ENCODE assay signal across 9 cellular contexts in the genomic region with DNA sequence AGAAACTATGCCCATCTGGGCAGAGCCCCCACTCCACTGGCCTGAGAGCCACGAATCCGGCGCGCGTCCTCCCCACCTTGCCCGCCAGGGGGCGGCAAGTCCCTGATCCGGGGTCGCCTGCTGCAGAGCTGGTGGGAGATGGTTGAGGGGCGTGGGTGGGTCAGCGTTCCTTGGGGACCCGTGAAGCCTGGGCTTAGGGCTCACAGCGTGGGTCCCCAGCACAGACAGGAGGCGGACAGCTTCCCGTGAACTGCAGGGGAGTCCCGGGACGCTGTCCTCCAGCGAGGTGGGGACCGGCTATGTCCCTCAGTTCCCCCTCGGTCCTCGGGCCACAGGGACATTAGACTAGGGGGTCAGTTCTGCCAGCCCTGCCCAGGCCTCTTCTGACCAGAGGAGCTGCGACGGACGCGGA. TPM values are rescaled to one million over a fixed set of nuclear protein-coding genes. Genes with fewer than 3 reads are reported as not detected.
DNase-seq lines count a peak whose midpoint lies in the region; ATAC-seq and TF ChIP-seq lines count a peak whose summit lies in the region.
"Had no signal": no experiment of that assay in that cellular context is flagged by ENCODE, and none has a peak within 500 bp of the region (broad histone marks: within the 10 kb centered on the region; RNA-seq: fewer than 3 reads in every experiment).

No MANE protein-coding gene starts in this region.

- TF ChIP-seq CTCF in AG10803 (conservative IDR thresholded peaks at IDR 0.05; ENCODE audit: low read length) (peak; percentile 84), dorsolateral prefrontal cortex (IDR thresholded peaks at IDR 0.05 in 54 of 56, conservative IDR thresholded peaks at IDR 0.05 in 2 of 56; ENCODE audit: low read depth in 1 of 56, partially characterized antibody in 56 of 56) (peak; percentile 77 to 97 (median 90)), lower leg skin (IDR thresholded peaks at IDR 0.05) (peak in 1 of 3 donors; percentile 84)

- H3K4me3 ChIP-seq in AG10803 (ENCODE audit: low read length) (peak overlapping the region; percentile 91), dorsolateral prefrontal cortex (peak overlapping the region; percentile 62 to 100 (median 88)), lower leg skin (ENCODE audit: low read depth, poor library complexity, severe bottlenecking) (peak overlapping the region; percentile 78)

- WGBS in lower leg skin, 2 donors, result 0 to 2% methylated on average over 9 to 22 of the region's 25 CpGs

- intact Hi-C loops in dorsolateral prefrontal cortex (cut with DNase I), result loop anchor here (1.0 to 5.0 kb wide), 6 partner anchors 10 to 238 kb away; a partner anchor contains a TSS
- intact Hi-C loops in lower leg skin (cut with DNase I; ENCODE audit: low total_unique reads), result no loop called here

- peak; percentile 63 for ATAC-seq in GM18867 (IDR thresholded peaks at IDR 0.05; ENCODE audit: unreplicated experiment)
- peak; percentile 49 for ATAC-seq in HG03103 (IDR thresholded peaks at IDR 0.05; ENCODE audit: low read depth, unreplicated experiment)

- H3K27ac ChIP-seq in dorsolateral prefrontal cortex, result peak overlapping the region; percentile 21 to 98 (median 92)

- H3K27me3 ChIP-seq in dorsolateral prefrontal cortex, result no peaks in the 10 kb centered on the region

- DNase-seq in AG10803 (ENCODE audit: low read depth) (peak; percentile 58), NCI-H226 (peak; percentile 44), dorsolateral prefrontal cortex (peak in 9 of 10 donors; percentile 69 to 86 (median 76)), lower leg skin (ENCODE audit: low spot score in 2 of 2) (peak in 1 of 2 donors; percentile 95)
- peak; percentile 66 to 74 for DNase-seq in activated CD4-positive, alpha-beta T cell treated with anti-CD3 and anti-CD28 coated beads, Interleukin-2, amount 50 U/mL, for 4 hours
- DNase-seq in stimulated activated CD4-positive, alpha-beta T cell treated with anti-CD3 and anti-CD28 coated beads, TNF-alpha, amount 100 ng/mL, for 24 hours (ENCODE audit: low read depth in 3 of 3), result peak; percentile 62 to 80 (median 71)

- no peak for TF ChIP-seq POLR2A in lower leg skin (IDR thresholded peaks at IDR 0.05)

RNA-seq across cellular contexts. Expression of a gene that starts 0.6 kb away (rescaled TPM):
- total RNA-seq in dorsolateral prefrontal cortex, result 10 to 100 TPM; 20.7 to 61.9 (median 42.4) TPM
- 10 to 100 TPM; 51.3 to 72.7 (median 70.3) TPM for total RNA-seq in lower leg skin

RNA-seq across cellular contexts. Expression of a gene that starts 11.3 kb away (rescaled TPM):
- total RNA-seq in dorsolateral prefrontal cortex (10 to 100 TPM; 35.0 to 77.6 (median 49.7) TPM), lower leg skin (10 to 100 TPM; 34.9 to 56.6 (median 40.0) TPM)

RNA-seq across cellular contexts. Expression of a gene that starts 14.9 kb away (rescaled TPM):
- total RNA-seq in dorsolateral prefrontal cortex (1 to 10 TPM in 1 of 120 experiments, under 1 TPM in 9, not detected in 110; 0.33 to 1.0 (median 0.47) TPM), lower leg skin (under 1 TPM in 2 of 4 donors, not detected in 2; 0.17 to 0.25 TPM)
- total RNA-seq: T-helper 2 cell treated with Interferon-gamma antibody and Interleukin-4, amounts not matched to agents 100 ng/mL and 5 ng/mL, for 36 hours had no signal

RNA-seq across cellular contexts. Expression of a gene that starts 28.0 kb away (rescaled TPM):
- total RNA-seq in dorsolateral prefrontal cortex, result not detected
- total RNA-seq in lower leg skin, result under 1 TPM; 0.04 to 0.16 (median 0.06) TPM
- total RNA-seq: T-helper 2 cell treated with Interferon-gamma antibody and Interleukin-4, amounts not matched to agents 100 ng/mL and 5 ng/mL, for 36 hours had no signal

RNA-seq across cellular contexts. Expression of a gene that starts 31.8 kb away (rescaled TPM):
- total RNA-seq in dorsolateral prefrontal cortex (100 to 1,000 TPM; 119 to 205 (median 150) TPM), lower leg skin (100 to 1,000 TPM; 309 to 439 (median 353) TPM)
